23 cellular contexts compared by ENCODE assay signal in the genomic region with DNA sequence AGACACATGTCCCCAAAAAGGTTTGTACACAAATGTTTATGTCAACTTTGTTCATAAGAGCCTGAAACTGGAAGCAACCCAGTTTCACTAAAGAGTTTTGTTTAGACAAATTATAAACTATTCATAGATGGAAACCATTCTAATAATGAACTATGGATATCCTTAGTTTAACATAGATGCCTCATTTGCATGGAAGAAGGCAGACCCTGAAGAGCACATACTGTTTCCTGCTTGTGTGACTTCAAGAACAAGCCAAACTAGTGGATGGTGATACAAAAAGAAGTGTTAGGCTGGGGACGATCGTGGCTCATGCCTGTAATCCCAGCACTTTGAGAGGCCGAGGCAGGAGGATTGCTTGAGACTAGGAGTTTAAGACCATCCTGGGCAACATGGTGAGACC. TPM values are rescaled to one million over a fixed set of nuclear protein-coding genes. Genes with fewer than 3 reads are reported as not detected.
DNase-seq lines count a peak whose midpoint lies in the region; ATAC-seq, FAIRE-seq and TF ChIP-seq lines count a peak whose summit lies in the region.
"Had no signal": no experiment of that assay in that cellular context is flagged by ENCODE, and none has a peak within 500 bp of the region (broad histone marks: within the 10 kb centered on the region; RNA-seq: fewer than 3 reads in every experiment).

No MANE protein-coding gene starts in this region.

- H3K9me3 ChIP-seq in naive thymus-derived CD4-positive, alpha-beta T cell (ENCODE audit: control insufficient read depth in 2 of 3, low read length in 3 of 3), result no peaks in the 10 kb centered on the region
- H3K9me3 ChIP-seq in small intestine (ENCODE audit: control insufficient read depth, low read depth), result no peaks in the 10 kb centered on the region
- H3K9me3 ChIP-seq: MG63 had no signal

- CTCF ChIA-PET in naive thymus-derived CD4-positive, alpha-beta T cell (lab: Charles Lee), result no interaction called here

- H3K27me3 ChIP-seq in naive thymus-derived CD4-positive, alpha-beta T cell (ENCODE audit: control insufficient read depth in 2 of 2, insufficient read depth in 2 of 2, low read length in 2 of 2), result no peaks in the 10 kb centered on the region
- no peaks in the 10 kb centered on the region for H3K27me3 ChIP-seq in small intestine (ENCODE audit: control insufficient read depth in 2 of 2, insufficient read depth in 2 of 2, low read length in 2 of 2)

- DNase-seq in GM12865 (ENCODE audit: low read depth), result peak; percentile 27
- no peak for DNase-seq in caudate nucleus (lab: John Stamatoyannopoulos, UW)
- no peak for DNase-seq in naive thymus-derived CD4-positive, alpha-beta T cell
- DNase-seq in H54 (ENCODE audit: insufficient read length, low spot score), result no peak
- DNase-seq in small intestine, result no peak
- DNase-seq: GDM1, GM23248, HCEC 1CT, Kasumi-1, MG63, NCI-H1092, NCI-H1436 treated with DMSO at 0.1 percent for 48 hours, NCI-H2081 treated with DMSO at 0.1 percent for 48 hours, NCI-H510A treated with DMSO at 0.1 percent for 48 hours, NCI-H774, OCI-M1, Right ventricle myocardium superior had no signal

- FAIRE-seq in H54 (lab: Jason Lieb, UNC), result no peak
- no peak for FAIRE-seq in small intestine (lab: Jason Lieb, UNC)

- TF ChIP-seq CTCF in GM12865 (IDR thresholded peaks at IDR 0.05; ENCODE audit: insufficient read depth, low read depth, low read length, missing control alignments), result no peak

- POLR2A ChIA-PET in naive thymus-derived CD4-positive, alpha-beta T cell (lab: Charles Lee), result no interaction called here

- no peak for TF ChIP-seq POLR2A in H54 (IDR thresholded peaks at IDR 0.05; ENCODE audit: low read depth, low read length)

- no peaks in the 10 kb centered on the region for H3K36me3 Mint-ChIP-seq in naive thymus-derived CD4-positive, alpha-beta T cell

- no peak overlapping the region for H3K4me3 Mint-ChIP-seq in naive thymus-derived CD4-positive, alpha-beta T cell
- H3K4me3 Mint-ChIP-seq: B cell had no signal

- H3K36me3 ChIP-seq in naive thymus-derived CD4-positive, alpha-beta T cell (ENCODE audit: control insufficient read depth in 2 of 3, insufficient read depth in 3 of 3, low read length in 3 of 3), result no peaks in the 10 kb centered on the region
- no peaks in the 10 kb centered on the region for H3K36me3 ChIP-seq in small intestine (ENCODE audit: control insufficient read depth in 2 of 2, insufficient read depth in 2 of 2, low read length in 2 of 2)
- H3K36me3 ChIP-seq: MG63 had no signal

- WGBS in small intestine, 3 donors, result 81 to 85% (median 83%) methylated on average over 3 of the region's 3 CpGs

- intact Hi-C loops in naive thymus-derived CD4-positive, alpha-beta T cell (cut with micrococcal nuclease), result no loop called here

- no peaks in the 10 kb centered on the region for H3K4me1 Mint-ChIP-seq in naive thymus-derived CD4-positive, alpha-beta T cell
- H3K4me1 Mint-ChIP-seq: B cell had no signal

- H3K9me3 Mint-ChIP-seq in naive thymus-derived CD4-positive, alpha-beta T cell, result peaks cover 0 to 3% (median under 1%) of the 10 kb centered on the region in 11 donors

- no peak overlapping the region for H3K27ac Mint-ChIP-seq in naive thymus-derived CD4-positive, alpha-beta T cell
- H3K27ac Mint-ChIP-seq: B cell had no signal

- ATAC-seq in GM19324 (IDR thresholded peaks at IDR 0.05; ENCODE audit: low FRiP score, unreplicated experiment), result peak; percentile 60
- peak; percentile 73 for ATAC-seq in HG02588 (IDR thresholded peaks at IDR 0.05; ENCODE audit: unreplicated experiment)
- ATAC-seq in HG03432 (IDR thresholded peaks at IDR 0.05; ENCODE audit: unreplicated experiment), result peak; percentile 46
- no peak for ATAC-seq in naive thymus-derived CD4-positive, alpha-beta T cell

- H3K27me3 Mint-ChIP-seq in naive thymus-derived CD4-positive, alpha-beta T cell, result peaks cover 24 to 74% (median 29%) of the 10 kb centered on the region in 5 donors

- H3K4me3 ChIP-seq in GM12865 (ENCODE audit: low read depth, low read length) (no peak overlapping the region), small intestine (ENCODE audit: low read depth in 1 of 2, low read length in 2 of 2) (no peak overlapping the region)
- no peak overlapping the region for H3K4me3 ChIP-seq in naive thymus-derived CD4-positive, alpha-beta T cell (ENCODE audit: low read length)
- H3K4me3 ChIP-seq: GM23248, MG63 had no signal

- H3K27ac ChIP-seq in caudate nucleus (ENCODE audit: low read depth, low read length) (no peak overlapping the region), small intestine (ENCODE audit: low read depth in 1 of 2, low read length in 1 of 2) (no peak overlapping the region)
- no peak overlapping the region for H3K27ac ChIP-seq in naive thymus-derived CD4-positive, alpha-beta T cell (ENCODE audit: low read depth, low read length)
- H3K27ac ChIP-seq: GM23248 had no signal

- H3K4me1 ChIP-seq in naive thymus-derived CD4-positive, alpha-beta T cell (ENCODE audit: control insufficient read depth in 2 of 2, insufficient read depth in 2 of 2, low read length in 2 of 2), result no peaks in the 10 kb centered on the region
- H3K4me1 ChIP-seq in small intestine (ENCODE audit: control insufficient read depth in 2 of 2, insufficient read depth in 1 of 2, low read depth in 1 of 2, low read length in 1 of 2), result no peaks in the 10 kb centered on the region

RNA-seq across cellular contexts. Expression of a gene that starts 48.1 kb away (rescaled TPM):
- total RNA-seq in naive thymus-derived CD4-positive, alpha-beta T cell, result under 1 TPM in 1 of 5 experiments, not detected in 4; 0.29 TPM
- not detected for polyA plus RNA-seq in naive thymus-derived CD4-positive, alpha-beta T cell
- under 1 TPM in 1 of 3 donors, not detected in 2; 0.06 TPM for polyA plus RNA-seq in small intestine
- total RNA-seq: A172, B cell, Daoy, GM23248, Right ventricle myocardium superior had no signal
- polyA plus RNA-seq: GM23248 had no signal
